13 cellular contexts compared by ENCODE assay signal in genomic region chr22:49738566-49738965, GRCh38.
"Had no signal": no experiment of that assay in that cellular context is flagged by ENCODE, and none has a peak within 500 bp of the region (broad histone marks: within the 10 kb centered on the region; RNA-seq: fewer than 3 reads in every experiment).

No MANE protein-coding gene starts in this region.

- H3K36me3 ChIP-seq: neural progenitor cell, pancreas, prostate gland, right lobe of liver, tibial nerve had no signal

- H3K9me3 ChIP-seq: pancreas, prostate gland, right lobe of liver, testis had no signal

- H3K79me2 ChIP-seq: hepatocyte had no signal

- H3K4me3 ChIP-seq: hepatocyte, neural progenitor cell, pancreas, prostate gland, right lobe of liver, testis, tibial nerve had no signal

- H3K27me3 ChIP-seq: hepatocyte, neural progenitor cell, right lobe of liver, testis, tibial nerve had no signal

- H3K27ac ChIP-seq: hepatocyte, neural progenitor cell, pancreas, prostate gland, right lobe of liver, testis, tibial nerve had no signal

- H3K4me1 ChIP-seq: neural progenitor cell, pancreas, prostate gland, right lobe of liver, testis, tibial nerve had no signal

- H2AFZ ChIP-seq: hepatocyte, neural progenitor cell had no signal

- H3K4me2 ChIP-seq: hepatocyte, neural progenitor cell had no signal

- H3K9ac ChIP-seq: neural progenitor cell had no signal

- DNase-seq: erythroblast; foreskin melanocyte; kidney glomerular epithelial cell; mammary epithelial cell; nucleus accumbens; pancreas; right lobe of liver; stimulated activated CD4-positive, alpha-beta T cell treated with anti-CD3 and anti-CD28 coated beads, Interleukin-4, amount 100 ng/mL, for 24 hours; testis had no signal
